In the genomic region with DNA sequence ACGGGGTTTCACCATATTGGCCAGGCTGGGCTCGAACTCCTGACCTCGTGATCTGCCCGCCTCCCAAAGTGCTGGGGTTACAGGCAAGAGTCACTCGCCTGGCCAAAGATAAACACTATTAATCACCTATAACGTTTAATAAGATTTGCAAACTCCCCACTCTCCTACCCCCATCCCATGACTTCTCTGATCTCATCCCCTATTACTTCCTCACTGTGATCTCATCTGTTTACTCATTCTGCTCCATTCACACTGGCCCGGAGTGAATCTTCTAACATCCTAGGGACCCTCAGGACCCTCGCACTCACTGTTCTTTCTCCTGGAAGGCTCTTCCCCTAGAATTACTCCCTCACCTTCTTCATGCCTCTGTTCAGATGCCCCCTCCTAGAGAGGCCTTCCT, we compare ENCODE assay signal across 18 cellular contexts.
DNase-seq lines count a peak whose midpoint lies in the region; ATAC-seq and TF ChIP-seq lines count a peak whose summit lies in the region.
"Had no signal": no experiment of that assay in that cellular context is flagged by ENCODE, and none has a peak within 500 bp of the region (broad histone marks: within the 10 kb centered on the region; RNA-seq: fewer than 3 reads in every experiment).

No MANE protein-coding gene starts in this region.

- H4K20me1 ChIP-seq in GM23248 (ENCODE audit: insufficient read depth) (no peaks in the 10 kb centered on the region), PC-3 (ENCODE audit: low read length) (no peaks in the 10 kb centered on the region), osteoblast (ENCODE audit: insufficient read depth, low read length) (no peaks in the 10 kb centered on the region)

- no peak overlapping the region for H2AFZ ChIP-seq in GM23248
- H2AFZ ChIP-seq in PC-3 (ENCODE audit: low read length), result no peak overlapping the region
- no peak overlapping the region for H2AFZ ChIP-seq in osteoblast (ENCODE audit: low read length)
- H2AFZ ChIP-seq: PC-9 had no signal

- no peaks in the 10 kb centered on the region for H3K27me3 ChIP-seq in GM23248 (replicated peaks; ENCODE audit: insufficient read depth)
- no peaks in the 10 kb centered on the region for H3K27me3 ChIP-seq in PC-3 (ENCODE audit: low read length)
- H3K27me3 ChIP-seq in osteoblast (ENCODE audit: insufficient read depth, low read length), result no peaks in the 10 kb centered on the region
- no peaks in the 10 kb centered on the region for H3K27me3 ChIP-seq in MG63

- H3K9me3 ChIP-seq in GM23248 (ENCODE audit: low read depth) (no peaks in the 10 kb centered on the region), PC-3 (ENCODE audit: low read length) (no peaks in the 10 kb centered on the region), osteoblast (ENCODE audit: low read depth, low read length) (no peaks in the 10 kb centered on the region), MG63 (peaks cover 11% of the 10 kb centered on the region)

- CTCF ChIA-PET in PC-3 (lab: Charles Lee), result no interaction called here

- no peak overlapping the region for H3K9ac ChIP-seq in GM23248
- H3K9ac ChIP-seq in PC-3 (ENCODE audit: low read length), result peak overlapping the region; percentile 65

- POLR2A ChIA-PET in PC-3 (lab: Charles Lee; ENCODE audit: unreplicated experiment), result no interaction called here

- in situ Hi-C loops in GM23248 (cut with MboI), result no loop called here

- BruUV-seq in PC-3 (replicated peaks; lab: Mats Ljungman, UMichigan), result no TSS peak

- H3K9me2 ChIP-seq in GM23248 (ENCODE audit: insufficient read depth) (no peaks in the 10 kb centered on the region), PC-3 (replicated peaks; ENCODE audit: low read length) (no peaks in the 10 kb centered on the region)

- DNase-seq in GM23248, result peak; percentile 26
- DNase-seq in PC-3, result peak; percentile 55
- no peak for DNase-seq in epithelial cell of prostate (ENCODE audit: low read depth, low spot score)
- no peak for DNase-seq in osteoblast (ENCODE audit: insufficient read length, low spot score, missing footprints)
- no peak for DNase-seq in amygdala (lab: John Stamatoyannopoulos, UW)
- no peak for DNase-seq in MG63
- no peak for DNase-seq in NCI-H510A (lab: John Stamatoyannopoulos, UW)
- DNase-seq: ACHN; C1 segment of cervical spinal cord; CD8-positive, alpha-beta memory T cell; DMS79 treated with DMSO at 0.1 percent for 48 hours; GDM1; NCI-H1105 treated with DMSO at 0.1 percent for 48 hours; NCI-H1694; NCI-H2081 treated with DMSO at 0.1 percent for 48 hours; NCI-H524; PC-9; T-helper 1 cell had no signal

- H3K4me2 ChIP-seq in GM23248 (ENCODE audit: unreplicated experiment), result no peak overlapping the region
- H3K4me2 ChIP-seq in PC-3 (ENCODE audit: low read length), result peak overlapping the region; percentile 8; the same call in 1 of the 2 replicates
- no peak overlapping the region for H3K4me2 ChIP-seq in osteoblast (ENCODE audit: insufficient read depth, low read length)
- H3K4me2 ChIP-seq: PC-9 had no signal

- H3K27ac ChIP-seq in GM23248, result peak overlapping the region; percentile 50
- H3K27ac ChIP-seq in PC-3 (ENCODE audit: low read length), result peak overlapping the region; percentile 93
- peak overlapping the region; percentile 12 for H3K27ac ChIP-seq in epithelial cell of prostate
- peak overlapping the region; percentile 78 for H3K27ac ChIP-seq in osteoblast (ENCODE audit: low read depth, low read length)
- H3K27ac ChIP-seq: PC-9 had no signal

- WGBS in GM23248 (ENCODE audit: low coverage in 1 of 2, low lambda C conversion rate in 2 of 2, missing lambda C conversion rate in 2 of 2), 2 experiments, result 59 to 60% methylated on average over 8 of the region's 8 CpGs

- TF ChIP-seq CTCF in PC-3 (conservative IDR thresholded peaks at IDR 0.05; ENCODE audit: low read depth, low read length) (no peak), osteoblast (IDR thresholded peaks at IDR 0.05; ENCODE audit: extremely low read depth, low read depth, low read length) (no peak)

- H3K4me1 ChIP-seq in GM23248 (ENCODE audit: insufficient read depth) (peaks cover 31% of the 10 kb centered on the region), PC-3 (ENCODE audit: insufficient read depth, low read length) (peaks cover 34% of the 10 kb centered on the region), osteoblast (ENCODE audit: insufficient read depth, low read length) (peaks cover 41% of the 10 kb centered on the region)

- peak; percentile 38; the same call in 1 of the 2 replicates for ATAC-seq in PC-3

- H3K4me3 ChIP-seq in GM23248, result no peak overlapping the region
- no peak overlapping the region for H3K4me3 ChIP-seq in PC-3 (ENCODE audit: low read length)
- H3K4me3 ChIP-seq in osteoblast (ENCODE audit: insufficient read depth, low read length), result no peak overlapping the region
- no peak overlapping the region for H3K4me3 ChIP-seq in MG63
- H3K4me3 ChIP-seq: PC-9 had no signal

- H3K36me3 ChIP-seq in GM23248 (ENCODE audit: low read depth) (no peaks in the 10 kb centered on the region), PC-3 (ENCODE audit: low read depth, low read length) (no peaks in the 10 kb centered on the region), osteoblast (ENCODE audit: insufficient read depth, low read length) (no peaks in the 10 kb centered on the region), MG63 (no peaks in the 10 kb centered on the region)

- H3K79me2 ChIP-seq in GM23248 (ENCODE audit: insufficient read depth), result no peaks in the 10 kb centered on the region
- no peaks in the 10 kb centered on the region for H3K79me2 ChIP-seq in PC-3 (ENCODE audit: low read length)
- H3K79me2 ChIP-seq in osteoblast (ENCODE audit: insufficient read depth, low read length), result no peaks in the 10 kb centered on the region

- H3F3A ChIP-seq in GM23248 (ENCODE audit: insufficient read depth) (peaks cover 37% of the 10 kb centered on the region), PC-3 (ENCODE audit: low read length, unreplicated experiment) (no peaks in the 10 kb centered on the region)

- intact Hi-C loops in PC-3 (cut with micrococcal nuclease), result loop anchor here (1.0 to 5.0 kb wide), 2 partner anchors 48 to 134 kb away; no protein-coding TSS in a partner anchor

Comparison
In these comparisons a context has a peak if more than half of its experiments do, and no peak if none do; other contexts are left out.
1. DNase-seq: peak in GM23248 (single experiment) and PC-3 (single experiment); none in epithelial cell of prostate (single experiment), osteoblast (single experiment), amygdala (0 of 56), MG63 (single experiment) and NCI-H510A (single experiment).
2. H3K27ac ChIP-seq: peak in every context shown above with its lines; median percentile 93 in PC-3; 78 in osteoblast; 50 in GM23248; 12 in epithelial cell of prostate.